Comparison of ENCODE assay signal across 23 cellular contexts in the genomic region with DNA sequence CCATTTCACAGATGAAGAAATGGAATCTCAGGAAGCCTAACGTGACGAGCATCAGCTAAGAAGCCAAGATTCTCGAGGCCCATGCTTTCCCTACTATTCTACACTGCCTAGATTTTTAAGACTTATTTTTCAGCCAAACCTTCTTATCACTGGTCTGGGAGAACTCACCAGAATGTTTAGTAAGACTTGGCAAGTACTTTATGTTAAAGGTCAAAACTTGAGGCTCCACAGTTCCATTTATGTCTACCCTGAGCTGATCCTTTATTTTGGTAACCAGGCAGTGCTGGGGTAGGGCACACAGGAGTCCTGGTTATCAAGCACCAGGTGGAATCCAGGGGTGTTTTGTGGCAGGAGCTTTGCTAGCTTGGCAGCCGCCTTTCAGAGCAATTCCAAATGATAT. TPM values are rescaled to one million over a fixed set of nuclear protein-coding genes. Genes with fewer than 3 reads are reported as not detected.
A peak's percentile ranks its signal among the peaks of the same experiment; 100 is the strongest.
DNase-seq lines count a peak whose midpoint lies in the region; ATAC-seq, FAIRE-seq and TF ChIP-seq lines count a peak whose summit lies in the region.
"Had no signal": no experiment of that assay in that cellular context is flagged by ENCODE, and none has a peak within 500 bp of the region (broad histone marks: within the 10 kb centered on the region; RNA-seq: fewer than 3 reads in every experiment).

No MANE protein-coding gene starts in this region.

- no peaks in the 10 kb centered on the region for H4K20me1 ChIP-seq in K562 (replicated peaks; ENCODE audit: control insufficient read depth, insufficient read depth, low read length)

- H3K27me3 ChIP-seq in K562 (ENCODE audit: control insufficient read depth in 2 of 2, insufficient read depth in 2 of 2, low read length in 2 of 2) (no peaks in the 10 kb centered on the region), muscle layer of colon (ENCODE audit: control insufficient read depth in 1 of 2, insufficient read depth in 2 of 2, low read length in 2 of 2) (no peaks in the 10 kb centered on the region), stomach (no peaks in the 10 kb centered on the region)
- H3K27me3 ChIP-seq: spleen had no signal

- H3K4me1 ChIP-seq in K562 (replicated peaks in 1 of 2; ENCODE audit: control insufficient read depth in 2 of 2, insufficient read depth in 2 of 2, low read length in 2 of 2), result peaks cover 21 to 44% of the 10 kb centered on the region in 2 experiments; a peak in 4 of 5 replicates
- peaks cover 50% of the 10 kb centered on the region for H3K4me1 ChIP-seq in muscle layer of colon (ENCODE audit: insufficient read depth, low read length)
- peaks cover 46 to 83% (median 64%) of the 10 kb centered on the region in 4 donors for H3K4me1 ChIP-seq in stomach
- H3K4me1 ChIP-seq: spleen had no signal

- TF ChIP-seq RAD21 in K562 (CRISPR knock-in tag; conservative IDR thresholded peaks at IDR 0.05 in 1 of 2, IDR thresholded peaks at IDR 0.05 in 1 of 2), result no peak

- TF ChIP-seq POLR2A in K562 (conservative IDR thresholded peaks at IDR 0.05), result no peak
- no peak for TF ChIP-seq POLR2A in stomach (IDR thresholded peaks at IDR 0.05)

- H3K9me1 ChIP-seq in K562 (ENCODE audit: control insufficient read depth, insufficient read depth, low read length), result no peaks in the 10 kb centered on the region

- in situ Hi-C loops in K562 (cut with MboI), result no loop called here

- intact Hi-C loops in K562 (cut with micrococcal nuclease), result no loop called here
- intact Hi-C loops in Right ventricle myocardium superior (cut with DNase I), result no loop called here
- intact Hi-C loops in stomach (cut with DNase I; ENCODE audit: low total_unique reads), result no loop called here

- CTCF ChIA-PET in K562 (lab: Yijun Ruan, JAX; ENCODE audit: low intra/inter-chr PET ratio), result interaction anchor here (0.6 kb wide), 1 partner anchor 260 kb away, joined by 3 read pairs; no protein-coding TSS in a partner anchor

- H3K79me2 ChIP-seq in K562 (ENCODE audit: control insufficient read depth, insufficient read depth, low read length), result no peaks in the 10 kb centered on the region

- H3K36me3 ChIP-seq in K562 (ENCODE audit: control insufficient read depth, insufficient read depth, low read length), result no peaks in the 10 kb centered on the region
- H3K36me3 ChIP-seq in muscle layer of colon (ENCODE audit: insufficient read depth, low read length), result no peaks in the 10 kb centered on the region
- peaks cover 0 to 3% (median 0%) of the 10 kb centered on the region in 4 donors for H3K36me3 ChIP-seq in stomach
- H3K36me3 ChIP-seq: spleen had no signal

- DNase-seq in K562 (ENCODE audit: extremely low read depth in 1 of 4, low spot score in 3 of 4) (no peak), Right ventricle myocardium superior (no peak), stomach (no peak), D341Med (ENCODE audit: low spot score) (no peak)
- DNase-seq: ACHN; activated CD4-positive, CD25-positive, alpha-beta regulatory T cell treated with anti-CD3 and anti-CD28 coated beads, Interleukin-2, amount 50 U/mL, for 72 hours; activated naive CD4-positive, alpha-beta T cell treated with Interleukin-2 at 50 U/mL for 16 hours; activated T-cell treated with anti-CD3 and anti-CD28 coated beads, Interleukin-2, amount 50 U/mL, for 24 hours; anterior cingulate cortex; DMS 273 treated with DMSO at 0.1 percent for 48 hours; hippocampal formation; islet precursor cell; mesendoderm; MM.1S; natural killer cell; NCI-H146; NCI-H82; spleen; SW 1271 had no signal

- 77% methylated on average over 4 of the region's 4 CpGs for WGBS in K562 (ENCODE audit: insufficient coverage, low coverage, missing lambda C conversion rate)
- WGBS in stomach, 5 donors, result 21 to 54% (median 36%) methylated on average over 4 of the region's 4 CpGs

- H3K9me3 ChIP-seq in K562 (replicated peaks; ENCODE audit: control insufficient read depth, insufficient read depth, low read depth, low read length) (no peaks in the 10 kb centered on the region), muscle layer of colon (ENCODE audit: low read length) (no peaks in the 10 kb centered on the region), stomach (no peaks in the 10 kb centered on the region)
- H3K9me3 ChIP-seq: spleen had no signal

- POLR2A ChIA-PET in K562 (lab: Yijun Ruan, JAX), result interaction anchor here (0.7 to 1.0 kb wide), 4 partner anchors 8 to 65 kb away, joined by 3 to 7 read pairs (median 4); no protein-coding TSS in a partner anchor

- BruUV-seq in K562 (replicated peaks; lab: Mats Ljungman, UMichigan), result no TSS peak

- no peak for ATAC-seq in K562
- ATAC-seq in Right ventricle myocardium superior (ENCODE audit: poor library complexity), result peak; percentile 80
- no peak for ATAC-seq in GM19328 (IDR thresholded peaks at IDR 0.05; ENCODE audit: unreplicated experiment)
- no peak for ATAC-seq in GM19452 (IDR thresholded peaks at IDR 0.05; ENCODE audit: unreplicated experiment)
- no peak for ATAC-seq in HG03565 (IDR thresholded peaks at IDR 0.05; ENCODE audit: unreplicated experiment)
- ATAC-seq: natural killer cell had no signal

- H3K9ac ChIP-seq in K562 (ENCODE audit: insufficient read depth in 1 of 2, low read depth in 2 of 2, low read length in 2 of 2), result no peak overlapping the region
- no peak overlapping the region for H3K9ac ChIP-seq in muscle layer of colon (ENCODE audit: low read length)

- TF ChIP-seq CTCF in K562 (IDR thresholded peaks at IDR 0.05 in 2 of 3, conservative IDR thresholded peaks at IDR 0.05 in 1 of 3; ENCODE audit: insufficient read depth in 2 of 3, low read depth in 1 of 3, low read length in 3 of 3) (no peak), stomach (IDR thresholded peaks at IDR 0.05) (no peak)

- H3K27ac ChIP-seq in K562 (ENCODE audit: extremely low read depth, low read depth, low read length) (no peak overlapping the region; the same call in 2 of the 3 replicates), muscle layer of colon (ENCODE audit: low read depth, low read length) (peak overlapping the region; percentile 16), stomach (peak overlapping the region; percentile 59 to 76 (median 65))
- H3K27ac ChIP-seq: spleen had no signal

- no peak overlapping the region for H3K4me2 ChIP-seq in K562 (ENCODE audit: insufficient read depth, low read length)

- H2AFZ ChIP-seq in K562 (ENCODE audit: low read depth, low read length), result peak overlapping the region; percentile 85

- no peak overlapping the region for H3K4me3 ChIP-seq in K562
- H3K4me3 ChIP-seq in muscle layer of colon (ENCODE audit: low read depth in 1 of 2, low read length in 2 of 2), result no peak overlapping the region
- H3K4me3 ChIP-seq in stomach, result no peak overlapping the region
- H3K4me3 ChIP-seq: spleen had no signal

- peak; percentile 46 for FAIRE-seq in K562 (lab: Jason Lieb, UNC)

- TF ChIP-seq EP300 in K562 (IDR thresholded peaks at IDR 0.05; ENCODE audit: low read length) (no peak), stomach (IDR thresholded peaks at IDR 0.05) (no peak)

TF ChIP-seq in K562, 482 proteins besides CTCF, POLR2A, EP300 and RAD21 (continues in another document):
- TF ChIP-seq KLF10 (CRISPR knock-in tag; IDR thresholded peaks at IDR 0.05), result no peak
- 0 out of 2 replicates have a peak, but pooled peaks have one; percentile 24 for TF ChIP-seq BACH1 (tag; IDR thresholded peaks at IDR 0.05)
- TF ChIP-seq ARID2 (IDR thresholded peaks at IDR 0.05), result no peak
- TF ChIP-seq, protein P1, sequence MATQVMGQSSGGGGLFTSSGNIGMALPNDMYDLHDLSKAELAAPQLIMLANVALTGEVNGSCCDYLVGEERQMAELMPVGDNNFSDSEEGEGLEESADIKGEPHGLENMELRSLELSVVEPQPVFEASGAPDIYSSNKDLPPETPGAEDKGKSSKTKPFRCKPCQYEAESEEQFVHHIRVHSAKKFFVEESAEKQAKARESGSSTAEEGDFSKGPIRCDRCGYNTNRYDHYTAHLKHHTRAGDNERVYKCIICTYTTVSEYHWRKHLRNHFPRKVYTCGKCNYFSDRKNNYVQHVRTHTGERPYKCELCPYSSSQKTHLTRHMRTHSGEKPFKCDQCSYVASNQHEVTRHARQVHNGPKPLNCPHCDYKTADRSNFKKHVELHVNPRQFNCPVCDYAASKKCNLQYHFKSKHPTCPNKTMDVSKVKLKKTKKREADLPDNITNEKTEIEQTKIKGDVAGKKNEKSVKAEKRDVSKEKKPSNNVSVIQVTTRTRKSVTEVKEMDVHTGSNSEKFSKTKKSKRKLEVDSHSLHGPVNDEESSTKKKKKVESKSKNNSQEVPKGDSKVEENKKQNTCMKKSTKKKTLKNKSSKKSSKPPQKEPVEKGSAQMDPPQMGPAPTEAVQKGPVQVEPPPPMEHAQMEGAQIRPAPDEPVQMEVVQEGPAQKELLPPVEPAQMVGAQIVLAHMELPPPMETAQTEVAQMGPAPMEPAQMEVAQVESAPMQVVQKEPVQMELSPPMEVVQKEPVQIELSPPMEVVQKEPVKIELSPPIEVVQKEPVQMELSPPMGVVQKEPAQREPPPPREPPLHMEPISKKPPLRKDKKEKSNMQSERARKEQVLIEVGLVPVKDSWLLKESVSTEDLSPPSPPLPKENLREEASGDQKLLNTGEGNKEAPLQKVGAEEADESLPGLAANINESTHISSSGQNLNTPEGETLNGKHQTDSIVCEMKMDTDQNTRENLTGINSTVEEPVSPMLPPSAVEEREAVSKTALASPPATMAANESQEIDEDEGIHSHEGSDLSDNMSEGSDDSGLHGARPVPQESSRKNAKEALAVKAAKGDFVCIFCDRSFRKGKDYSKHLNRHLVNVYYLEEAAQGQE (CRISPR knock-in tag; IDR thresholded peaks at IDR 0.05; ENCODE audit: low read depth), result no peak
- no peak for TF ChIP-seq TAL1 (IDR thresholded peaks at IDR 0.05)

RNA-seq across cellular contexts. Expression of a gene that starts 16.8 kb away (rescaled TPM):
- 0.70 and 3.5 TPM in 2 replicates for total RNA-seq in K562 (2011; cell fraction: chromatin; rRNA removed; ENCODE audit: low replicate concordance)
- total RNA-seq in K562 (2011; cell fraction: nucleolus; rRNA removed), result 0.79 and 2.0 TPM in 2 replicates
- 0.81 and 0.99 TPM in 2 replicates for total RNA-seq in K562 (2011; cell fraction: nucleoplasm; rRNA removed)
- total RNA-seq in K562 (2014; rRNA removed) (0.29 and 0.32 TPM in 2 replicates), K562 (2014; rRNA removed; fragmentation: Illumina TruSeq; extraction: Trizol) (0.06 and 0.18 TPM in 2 replicates), K562 (2015; rRNA removed; fragmentation: Illumina TruSeq; extraction: Trizol) (0.36 and 0.41 TPM in 2 replicates), K562 (2021) (1.1 and 1.3 TPM in 2 replicates), Right ventricle myocardium superior (14.4 TPM), stomach (100 to 1,000 TPM in 1 of 5 donors, 10 to 100 TPM in 4; 21.0 to 185 (median 39.7) TPM)
- polyA plus RNA-seq in K562 (2011; rRNA removed) (0.41 and 0.75 TPM in 2 replicates), K562 (2014; fragmentation: Illumina TruSeq; extraction: Trizol) (0.24 and 0.39 TPM in 2 replicates), K562 (2014; fragmentation: Nextera tagmentation; extraction: Ambion mirVana) (under 1 TPM; 0.01 to 0.06 TPM), K562 (2014; rRNA removed) (0.16 and 0.77 TPM in 2 replicates), stomach (10 to 100 TPM in 1 of 3 donors, 1 to 10 TPM in 2; 2.7 to 13.9 (median 4.0) TPM)
- polyA plus RNA-seq in K562 (2011; cell fraction: cytosol; rRNA removed), result 0.32 and 1.4 TPM in 2 replicates
- polyA plus RNA-seq in K562 (2011; cell fraction: nucleus; rRNA removed), result 1.7 and 6.9 TPM in 2 replicates
- polyA plus RNA-seq in K562 (2012), result 0.42 and 0.48 TPM in 2 replicates
- polyA minus RNA-seq in K562 (2011; rRNA and poly(A)+ RNA removed), result 1.1 and 2.7 TPM in 2 replicates
- polyA minus RNA-seq in K562 (2011; cell fraction: cytosol; rRNA and poly(A)+ RNA removed), result 2.0 and 2.6 TPM in 2 replicates
- polyA minus RNA-seq in K562 (2011; cell fraction: nucleus; rRNA and poly(A)+ RNA removed), result 3.1 and 8.1 TPM in 2 replicates
